ENCODE assay signal across 9 cellular contexts in the genomic region with DNA sequence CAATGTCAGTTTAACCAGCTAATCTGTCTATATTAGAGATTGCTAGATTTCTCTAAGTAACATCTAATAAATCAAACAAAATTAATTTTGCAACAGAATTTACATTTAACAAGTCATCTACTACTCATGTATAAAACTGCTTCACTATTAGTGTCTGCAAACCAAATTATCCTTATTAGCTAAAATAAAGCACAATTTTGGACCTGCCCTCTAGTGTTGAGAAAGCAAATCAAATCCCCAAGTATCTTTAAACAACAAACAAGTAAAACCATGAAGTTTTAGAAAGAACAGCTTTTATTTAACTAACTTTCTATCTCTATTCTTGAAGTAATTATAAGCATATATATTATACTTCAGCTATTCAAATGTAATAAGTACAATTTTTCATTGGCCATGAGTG.
A peak's percentile ranks its signal among the peaks of the same experiment; 100 is the strongest.
DNase-seq lines count a peak whose midpoint lies in the region; ATAC-seq and TF ChIP-seq lines count a peak whose summit lies in the region.
"Had no signal": no experiment of that assay in that cellular context is flagged by ENCODE, and none has a peak within 500 bp of the region (broad histone marks: within the 10 kb centered on the region; RNA-seq: fewer than 3 reads in every experiment).

No MANE protein-coding gene starts in this region.

- H3K4me1 Mint-ChIP-seq in natural killer cell, result no peaks in the 10 kb centered on the region
- H3K4me1 Mint-ChIP-seq in natural killer cell treated with Interleukin-12 subunit alpha and Interleukin-12 subunit beta and Interleukin-15 and Interleukin-18, amount 100 ng/mL, for 72 hours (ENCODE audit: low read depth in 2 of 2), result no peaks in the 10 kb centered on the region

- no peaks in the 10 kb centered on the region for H3K36me3 ChIP-seq in uterus

- DNase-seq in natural killer cell (no peak), SK-MEL-5 (ENCODE audit: low read depth, low spot score) (peak; percentile 38), foreskin fibroblast (peak in 1 of 2 donors; percentile 28), uterus (no peak), NCI-H2196 (lab: John Stamatoyannopoulos, UW; ENCODE audit: unreplicated experiment) (no peak), NCI-H69 (lab: John Stamatoyannopoulos, UW) (no peak)
- no peak for DNase-seq in natural killer cell treated with Interleukin-12 subunit alpha and Interleukin-12 subunit beta and Interleukin-15 and Interleukin-18, amount 100 ng/mL, for 72 hours (ENCODE audit: low spot score)
- DNase-seq: activated T-cell treated with anti-CD3 and anti-CD28 coated beads for 4 hours had no signal

- H3K27ac Mint-ChIP-seq in natural killer cell, result no peak overlapping the region
- H3K27ac Mint-ChIP-seq in natural killer cell treated with Interleukin-12 subunit alpha and Interleukin-12 subunit beta and Interleukin-15 and Interleukin-18, amount 100 ng/mL, for 72 hours, result no peak overlapping the region

- H3K4me3 ChIP-seq in foreskin fibroblast (ENCODE audit: low read depth in 1 of 2, low read length in 2 of 2), result no peak overlapping the region
- no peak overlapping the region for H3K4me3 ChIP-seq in uterus

- H3K4me1 ChIP-seq in uterus, result no peaks in the 10 kb centered on the region

- no peaks in the 10 kb centered on the region for H3K27me3 Mint-ChIP-seq in natural killer cell (ENCODE audit: low read depth in 2 of 2)
- no peaks in the 10 kb centered on the region for H3K27me3 Mint-ChIP-seq in natural killer cell treated with Interleukin-12 subunit alpha and Interleukin-12 subunit beta and Interleukin-15 and Interleukin-18, amount 100 ng/mL, for 72 hours

- TF ChIP-seq CTCF in natural killer cell (IDR thresholded peaks at IDR 0.05) (peak; percentile 42), foreskin fibroblast (IDR thresholded peaks at IDR 0.05; ENCODE audit: low read depth, low read length) (peak; percentile 49), uterus (IDR thresholded peaks at IDR 0.05) (peak; percentile 37 to 44 (median 41))

- H3K4me3 Mint-ChIP-seq in natural killer cell, result no peak overlapping the region
- H3K4me3 Mint-ChIP-seq in natural killer cell treated with Interleukin-12 subunit alpha and Interleukin-12 subunit beta and Interleukin-15 and Interleukin-18, amount 100 ng/mL, for 72 hours, result no peak overlapping the region

- in situ Hi-C loops in SK-MEL-5 (cut with HindIII; ENCODE audit: low pct_unique_long_range_greater_than_20kb, low sequenced_read_pairs), result no loop called here

- intact Hi-C loops in natural killer cell (cut with micrococcal nuclease) (loop anchor here (5.0 to 10.0 kb wide), 2 partner anchors 193 to 676 kb away; no protein-coding TSS in a partner anchor), uterus (cut with DNase I; ENCODE audit: low total_unique reads) (no loop called here)

- no peak overlapping the region for H3K27ac ChIP-seq in uterus

- ATAC-seq in natural killer cell, result no peak
- ATAC-seq in natural killer cell treated with Interleukin-12 subunit alpha and Interleukin-12 subunit beta and Interleukin-15 and Interleukin-18, amount 100 ng/mL, for 72 hours, result no peak
- no peak for ATAC-seq in HG03439 (IDR thresholded peaks at IDR 0.05; ENCODE audit: unreplicated experiment)

- no peaks in the 10 kb centered on the region for H3K9me3 ChIP-seq in uterus

- TF ChIP-seq POLR2A in uterus (IDR thresholded peaks at IDR 0.05), result no peak

- peaks cover 9% of the 10 kb centered on the region for H3K36me3 Mint-ChIP-seq in natural killer cell
- peaks cover 9% of the 10 kb centered on the region for H3K36me3 Mint-ChIP-seq in natural killer cell treated with Interleukin-12 subunit alpha and Interleukin-12 subunit beta and Interleukin-15 and Interleukin-18, amount 100 ng/mL, for 72 hours

- no peaks in the 10 kb centered on the region for H3K27me3 ChIP-seq in uterus

- H3K9me3 Mint-ChIP-seq in natural killer cell, result no peaks in the 10 kb centered on the region
- H3K9me3 Mint-ChIP-seq in natural killer cell treated with Interleukin-12 subunit alpha and Interleukin-12 subunit beta and Interleukin-15 and Interleukin-18, amount 100 ng/mL, for 72 hours, result no peaks in the 10 kb centered on the region
